Comparison of ENCODE assay signal across 8 cellular contexts in genomic region chr1:246907472-246907871, GRCh38.
DNase-seq lines count a peak whose midpoint lies in the region; ATAC-seq lines count a peak whose summit lies in the region.

No MANE protein-coding gene starts in this region.

- H3K9me3 ChIP-seq in effector memory CD4-positive, alpha-beta T cell (ENCODE audit: control insufficient read depth, low read length), result no peaks in the 10 kb centered on the region

- ATAC-seq in GM21423 (IDR thresholded peaks at IDR 0.05; ENCODE audit: unreplicated experiment) (peak; percentile 71), GM19452 (IDR thresholded peaks at IDR 0.05; ENCODE audit: unreplicated experiment) (no peak)

- H3K36me3 ChIP-seq in effector memory CD4-positive, alpha-beta T cell (ENCODE audit: control insufficient read depth, insufficient read depth, low read length), result peaks cover 76% of the 10 kb centered on the region

- no peaks in the 10 kb centered on the region for H3K27me3 ChIP-seq in effector memory CD4-positive, alpha-beta T cell (replicated peaks; ENCODE audit: control insufficient read depth, insufficient read depth, low read length, poor library complexity, severe bottlenecking)

- peak; percentile 42 for DNase-seq in CMK (ENCODE audit: low read depth)
- peak; percentile 5 to 67 for DNase-seq in NCI-H524 (lab: John Stamatoyannopoulos, UW)
- DNase-seq in dedifferentiated amniotic fluid mesenchymal stem cell (ENCODE audit: extremely low spot score), result peak; percentile 70
- DNase-seq in midbrain (lab: John Stamatoyannopoulos, UW), result peak; percentile 10
- DNase-seq in LoVo (ENCODE audit: low spot score), result no peak
- no peak for DNase-seq in effector memory CD4-positive, alpha-beta T cell

- H3K4me3 ChIP-seq in effector memory CD4-positive, alpha-beta T cell (ENCODE audit: insufficient read depth, low read depth, low read length, poor library complexity, severe bottlenecking), result no peak overlapping the region

- no peak overlapping the region for H3K27ac ChIP-seq in effector memory CD4-positive, alpha-beta T cell (ENCODE audit: insufficient read depth, low read length, poor library complexity, severe bottlenecking)

- no peaks in the 10 kb centered on the region for H3K4me1 ChIP-seq in effector memory CD4-positive, alpha-beta T cell (ENCODE audit: control insufficient read depth, insufficient read depth, low read length, poor library complexity, severe bottlenecking)

Comparison
In these comparisons a context has a peak if more than half of its experiments do, and no peak if none do; other contexts are left out.
1. DNase-seq: peak in CMK (single experiment), NCI-H524 (2 of 2), dedifferentiated amniotic fluid mesenchymal stem cell (single experiment) and midbrain (single experiment); none in LoVo (single experiment) and effector memory CD4-positive, alpha-beta T cell (0 of 3).